In genomic region chr1:79198841-79199240, GRCh38 we compare ENCODE assay signal across 16 cellular contexts.
DNase-seq lines count a peak whose midpoint lies in the region; ATAC-seq and TF ChIP-seq lines count a peak whose summit lies in the region.
"Had no signal": no experiment of that assay in that cellular context is flagged by ENCODE, and none has a peak within 500 bp of the region (broad histone marks: within the 10 kb centered on the region; RNA-seq: fewer than 3 reads in every experiment).

No MANE protein-coding gene starts in this region.

- H3K4me3 ChIP-seq in lower leg skin (ENCODE audit: low read depth, poor library complexity, severe bottlenecking) = no peak overlapping the region
- H3K4me3 ChIP-seq: adrenal gland, dorsolateral prefrontal cortex, mucosa of descending colon, suprapubic skin had no signal

- ATAC-seq in HG02840 (IDR thresholded peaks at IDR 0.05; ENCODE audit: low FRiP score, unreplicated experiment) = no peak
- ATAC-seq: mucosa of descending colon had no signal

- intact Hi-C loops in lower leg skin (cut with DNase I; ENCODE audit: low total_unique reads) = no loop called here

- 1 to 9% methylated on average over 2 of the region's 2 CpGs for WGBS in lower leg skin, 2 donors

- TF ChIP-seq CTCF in lower leg skin (IDR thresholded peaks at IDR 0.05) = no peak

- no peak for TF ChIP-seq POLR2A in lower leg skin (IDR thresholded peaks at IDR 0.05)

- DNase-seq in AG20443 (ENCODE audit: low spot score) (peak; percentile 47), M059J (ENCODE audit: low read depth) (peak; percentile 63), dedifferentiated amniotic fluid mesenchymal stem cell (ENCODE audit: extremely low spot score) (peak; percentile 64), non-pigmented ciliary epithelial cell (ENCODE audit: low read depth) (peak; percentile 26), NCI-H1417 treated with DMSO at 0.1 percent for 48 hours (lab: John Stamatoyannopoulos, UW) (no peak), lower leg skin (ENCODE audit: low spot score in 2 of 2) (no peak), NCI-H1694 treated with DMSO at 0.1 percent for 48 hours (lab: John Stamatoyannopoulos, UW) (no peak)
- DNase-seq: activated CD4-positive, alpha-beta T cell treated with anti-CD3 and anti-CD28 coated beads, Interleukin-2, amount 50 U/mL, for 4 hours; adrenal gland; dorsolateral prefrontal cortex; MM.1S; mucosa of descending colon; NCI-H2081; SHP77 treated with DMSO at 0.1 percent for 48 hours had no signal

Comparison
In these comparisons a context has a peak if more than half of its experiments do, and no peak if none do; other contexts are left out.
1. DNase-seq: peak in AG20443 (single experiment), M059J (single experiment), dedifferentiated amniotic fluid mesenchymal stem cell (single experiment) and non-pigmented ciliary epithelial cell (single experiment); none in NCI-H1417 treated with DMSO at 0.1 percent for 48 hours (single experiment), lower leg skin (0 of 2) and NCI-H1694 treated with DMSO at 0.1 percent for 48 hours (single experiment).